In the genomic region with DNA sequence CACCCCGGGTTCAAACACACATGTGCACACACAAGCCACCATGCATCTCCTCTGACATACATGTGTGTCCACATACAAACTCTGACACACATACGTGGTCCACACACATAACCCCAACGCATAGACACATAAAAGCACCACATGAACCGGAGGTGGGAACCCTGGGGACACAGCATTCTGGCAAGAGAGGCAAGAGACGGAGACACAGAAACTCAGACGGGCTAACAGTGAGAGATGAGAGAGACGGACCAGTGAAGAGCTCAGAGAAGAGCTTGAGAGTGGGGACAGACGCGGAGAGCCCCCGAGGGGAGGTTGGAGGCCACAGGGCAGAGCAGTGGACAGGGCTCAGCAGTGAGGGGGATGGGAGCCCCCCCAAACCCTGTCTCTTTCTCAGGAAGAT, we compare ENCODE assay signal across 14 cellular contexts. TPM values are rescaled to one million over a fixed set of nuclear protein-coding genes. Genes with fewer than 3 reads are reported as not detected.
A peak's percentile ranks its signal among the peaks of the same experiment; 100 is the strongest.
DNase-seq lines count a peak whose midpoint lies in the region; ATAC-seq and TF ChIP-seq lines count a peak whose summit lies in the region.
"Had no signal": no experiment of that assay in that cellular context is flagged by ENCODE, and none has a peak within 500 bp of the region (broad histone marks: within the 10 kb centered on the region; RNA-seq: fewer than 3 reads in every experiment).

No MANE protein-coding gene starts in this region.

- H2AFZ ChIP-seq in OCI-LY7 (ENCODE audit: low read length), result no peak overlapping the region
- no peak overlapping the region for H2AFZ ChIP-seq in mesenchymal stem cell (ENCODE audit: low read depth, low read length)

- intact Hi-C loops in OCI-LY7 (cut with micrococcal nuclease; ENCODE audit: unreplicated experiment), result loop anchor here (1.0 to 2.0 kb wide), 2 partner anchors 8 to 13 kb away; no protein-coding TSS in a partner anchor

- no peaks in the 10 kb centered on the region for H3K9me3 ChIP-seq in OCI-LY7 (ENCODE audit: low read length)
- H3K9me3 ChIP-seq in mesenchymal stem cell (ENCODE audit: control insufficient read depth, low read length), result no peaks in the 10 kb centered on the region

- CTCF ChIA-PET in OCI-LY7 (lab: Charles Lee; ENCODE audit: unreplicated experiment), result interaction anchor here (1.3 kb wide), 1 partner anchor 51 kb away, joined by 4 read pairs; no protein-coding TSS in a partner anchor

- no peak overlapping the region for H2BK120ac ChIP-seq in mesenchymal stem cell (ENCODE audit: low read depth, low read length)

- peaks cover 6% of the 10 kb centered on the region; the same call in 1 of the 2 replicates for H3K79me2 ChIP-seq in OCI-LY7 (ENCODE audit: insufficient read depth, low read depth, low read length)

- H4K20me1 ChIP-seq in OCI-LY7 (ENCODE audit: insufficient read depth, low read length), result no peaks in the 10 kb centered on the region

- H3K36me3 ChIP-seq in OCI-LY7 (ENCODE audit: insufficient read depth, low read length), result no peaks in the 10 kb centered on the region
- H3K36me3 ChIP-seq in mesenchymal stem cell (ENCODE audit: control insufficient read depth in 1 of 2, insufficient read depth in 2 of 2, low read depth in 1 of 2, low read length in 2 of 2), result no peaks in the 10 kb centered on the region

- H3K14ac ChIP-seq in mesenchymal stem cell (ENCODE audit: low read length in 2 of 2), result no peak overlapping the region

- no peak overlapping the region for H3K18ac ChIP-seq in mesenchymal stem cell (ENCODE audit: low read depth in 1 of 2, low read length in 2 of 2)

- no peak overlapping the region for H2AK5ac ChIP-seq in mesenchymal stem cell (ENCODE audit: low read length, severe bottlenecking)

- H3K4me3 ChIP-seq in OCI-LY7 (ENCODE audit: low read depth, low read length, poor library complexity, severe bottlenecking) (peak overlapping the region; percentile 48), mesenchymal stem cell (ENCODE audit: insufficient read depth in 1 of 2, low read depth in 1 of 2, low read length in 2 of 2) (no peak overlapping the region)

- DNase-seq in DMS 273 (lab: John Stamatoyannopoulos, UW; ENCODE audit: unreplicated experiment) (peak; percentile 54), DMS 273 treated with DMSO at 0.1 percent for 48 hours (lab: John Stamatoyannopoulos, UW) (no peak), OCI-LY7 (ENCODE audit: low spot score) (peak; percentile 58), mesenchymal stem cell (no peak), hypothalamus (lab: John Stamatoyannopoulos, UW) (no peak)
- DNase-seq: Calu3, NCI-H146, SIG-M5, trophoblast cell had no signal

- H3K4me1 ChIP-seq in OCI-LY7 (ENCODE audit: insufficient read depth, low read length, poor library complexity, severe bottlenecking) (peaks cover 77% of the 10 kb centered on the region), mesenchymal stem cell (ENCODE audit: control insufficient read depth, insufficient read depth, low read depth, low read length) (peaks cover 9% of the 10 kb centered on the region)

- peaks cover 44 to 46% of the 10 kb centered on the region in 2 experiments for H3K27me3 ChIP-seq in mesenchymal stem cell (ENCODE audit: control insufficient read depth in 1 of 2, insufficient read depth in 1 of 2, low read length in 2 of 2)

- no peak overlapping the region for H3K4ac ChIP-seq in mesenchymal stem cell (ENCODE audit: low read depth in 1 of 2, low read length in 2 of 2)

- POLR2A ChIA-PET in OCI-LY7 (lab: Charles Lee), result interaction anchor here (1.0 to 2.0 kb wide), 4 partner anchors 9 to 61 kb away, joined by 4 to 21 read pairs (median 6); partner anchors contain the start of gene ERFL

- peak overlapping the region; percentile 92 for H3K27ac ChIP-seq in OCI-LY7 (ENCODE audit: low read depth, low read length, poor library complexity, severe bottlenecking)
- H3K27ac ChIP-seq in mesenchymal stem cell (ENCODE audit: low read length, poor library complexity, severe bottlenecking), result no peak overlapping the region
- H3K27ac ChIP-seq: 22Rv1 had no signal

- no peak overlapping the region for H4K91ac ChIP-seq in mesenchymal stem cell (ENCODE audit: low read length)

- H4K8ac ChIP-seq in mesenchymal stem cell (ENCODE audit: low read length), result peak overlapping the region; percentile 39

- no peaks in the 10 kb centered on the region for H3K9me2 ChIP-seq in OCI-LY7 (ENCODE audit: insufficient read depth, low read length)

- TF ChIP-seq CTCF in OCI-LY7 (conservative IDR thresholded peaks at IDR 0.05; ENCODE audit: low read length), result no peak

- ATAC-seq in GM21723 (IDR thresholded peaks at IDR 0.05; ENCODE audit: unreplicated experiment), result no peak
- ATAC-seq: WTC11 had no signal

- H3K9ac ChIP-seq in mesenchymal stem cell (ENCODE audit: low read length), result no peak overlapping the region

- WGBS in mesenchymal stem cell, result 52% methylated on average over 10 of the region's 10 CpGs

- H2BK15ac ChIP-seq in mesenchymal stem cell (ENCODE audit: low read depth, poor library complexity, severe bottlenecking), result no peak overlapping the region

- no peaks in the 10 kb centered on the region for H3K79me1 ChIP-seq in mesenchymal stem cell (replicated peaks; ENCODE audit: low read length, poor library complexity, severe bottlenecking)

- no peak overlapping the region for H2BK5ac ChIP-seq in mesenchymal stem cell (ENCODE audit: low read depth, low read length, poor library complexity, severe bottlenecking)

- peak overlapping the region; percentile 53 for H3K4me2 ChIP-seq in OCI-LY7 (ENCODE audit: low read length)
- H3K4me2 ChIP-seq in mesenchymal stem cell (ENCODE audit: low read length, poor library complexity, severe bottlenecking), result no peak overlapping the region

- no TSS peak for BruUV-seq in OCI-LY7 (replicated peaks; lab: Mats Ljungman, UMichigan)

- H2BK12ac ChIP-seq in mesenchymal stem cell (ENCODE audit: low read length in 2 of 2), result no peak overlapping the region

- H3K23ac ChIP-seq in mesenchymal stem cell (ENCODE audit: low read length in 2 of 2), result no peak overlapping the region

RNA-seq across cellular contexts. Expression of gene ERFL, which starts 9.3 kb away (rescaled TPM):
- 1.6 and 1.9 TPM in 2 replicates for total RNA-seq in OCI-LY7 (2014; rRNA removed; shearing (Covaris generic))
- 5.9 and 6.8 TPM in 2 replicates for total RNA-seq in OCI-LY7 (2022)
- polyA plus RNA-seq in mesenchymal stem cell (2013, experiment 1 of 2), result 0.06 TPM
- 0.05 TPM for polyA plus RNA-seq in mesenchymal stem cell (2013, experiment 2 of 2)
- total RNA-seq: dermis microvascular lymphatic vessel endothelial cell, fibroblast of villous mesenchyme had no signal

RNA-seq across cellular contexts. Expression of gene RABAC1, which starts 21.6 kb away (rescaled TPM):
- 161 and 171 TPM in 2 replicates for total RNA-seq in OCI-LY7 (2014; rRNA removed; shearing (Covaris generic))
- 167 and 191 TPM in 2 replicates for total RNA-seq in OCI-LY7 (2022)
- polyA plus RNA-seq in mesenchymal stem cell (2013, experiment 1 of 2), result 292 TPM
- polyA plus RNA-seq in mesenchymal stem cell (2013, experiment 2 of 2), result 293 TPM

RNA-seq across cellular contexts. Expression of gene ARHGEF1, which starts 54.5 kb away (rescaled TPM):
- 74.9 and 96.9 TPM in 2 replicates for total RNA-seq in OCI-LY7 (2014; rRNA removed; shearing (Covaris generic))
- 297 and 318 TPM in 2 replicates for total RNA-seq in OCI-LY7 (2022)
- 69.1 TPM for polyA plus RNA-seq in mesenchymal stem cell (2013, experiment 1 of 2)
- polyA plus RNA-seq in mesenchymal stem cell (2013, experiment 2 of 2), result 65.8 TPM

RNA-seq across cellular contexts. Expression of gene ATP1A3, which starts 56.5 kb away (rescaled TPM):
- total RNA-seq in OCI-LY7 (2014; rRNA removed; shearing (Covaris generic)), result 3.1 and 9.3 TPM in 2 replicates
- total RNA-seq in OCI-LY7 (2022), result 33.0 and 33.3 TPM in 2 replicates
- polyA plus RNA-seq in mesenchymal stem cell (2013, experiment 1 of 2), result 0.08 TPM
- polyA plus RNA-seq in mesenchymal stem cell (2013, experiment 2 of 2), result 0.11 TPM
- total RNA-seq: dermis microvascular lymphatic vessel endothelial cell, fibroblast of villous mesenchyme had no signal

Comparison
In these comparisons a context has a peak if more than half of its experiments do, and no peak if none do; other contexts are left out.
1. DNase-seq: peak in DMS 273 (single experiment) and OCI-LY7 (single experiment); none in DMS 273 treated with DMSO at 0.1 percent for 48 hours (single experiment), mesenchymal stem cell (single experiment) and hypothalamus (0 of 51).